Comparison of ENCODE assay signal across 1 cellular context in the genomic region with DNA sequence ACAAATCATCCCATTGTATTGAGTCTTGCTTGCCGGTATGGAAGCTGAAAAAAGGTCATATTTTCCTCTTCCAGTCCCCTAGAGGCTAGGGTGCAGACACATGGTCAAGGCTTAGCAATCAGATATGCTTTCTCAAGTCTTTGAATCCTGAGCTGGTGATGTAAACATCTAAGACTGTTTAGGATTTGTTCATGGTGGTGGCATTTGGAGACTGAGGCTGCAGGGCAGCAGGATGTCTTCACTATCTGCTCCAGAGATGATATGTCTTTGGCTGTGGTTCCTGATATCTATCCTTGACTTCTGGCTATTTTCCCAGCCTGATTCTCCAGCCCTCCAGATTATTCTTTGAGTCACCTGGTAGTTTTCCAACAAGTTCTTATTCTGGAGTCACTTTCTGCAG.
TF ChIP-seq lines count a peak whose summit lies in the region.

No MANE protein-coding gene starts in this region.

TF ChIP-seq in SK-N-SH treated with all-trans-retinoic acid at 6 μM for 48 hours, 23 proteins besides CTCF, POLR2A, EP300 and RAD21 (continued from another document):
- TF ChIP-seq, protein P1, sequence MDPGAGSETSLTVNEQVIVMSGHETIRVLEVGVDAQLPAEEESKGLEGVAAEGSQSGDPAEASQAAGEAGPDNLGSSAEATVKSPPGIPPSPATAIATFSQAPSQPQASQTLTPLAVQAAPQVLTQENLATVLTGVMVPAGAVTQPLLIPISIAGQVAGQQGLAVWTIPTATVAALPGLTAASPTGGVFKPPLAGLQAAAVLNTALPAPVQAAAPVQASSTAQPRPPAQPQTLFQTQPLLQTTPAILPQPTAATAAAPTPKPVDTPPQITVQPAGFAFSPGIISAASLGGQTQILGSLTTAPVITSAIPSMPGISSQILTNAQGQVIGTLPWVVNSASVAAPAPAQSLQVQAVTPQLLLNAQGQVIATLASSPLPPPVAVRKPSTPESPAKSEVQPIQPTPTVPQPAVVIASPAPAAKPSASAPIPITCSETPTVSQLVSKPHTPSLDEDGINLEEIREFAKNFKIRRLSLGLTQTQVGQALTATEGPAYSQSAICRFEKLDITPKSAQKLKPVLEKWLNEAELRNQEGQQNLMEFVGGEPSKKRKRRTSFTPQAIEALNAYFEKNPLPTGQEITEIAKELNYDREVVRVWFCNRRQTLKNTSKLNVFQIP (CRISPR knock-in tag; IDR thresholded peaks at IDR 0.05; ENCODE audit: borderline replicate concordance, low read depth) = no peak
- no peak for TF ChIP-seq ZNF8 (CRISPR knock-in tag; IDR thresholded peaks at IDR 0.05)
